ENCODE assay signal across 13 cellular contexts in the genomic region with DNA sequence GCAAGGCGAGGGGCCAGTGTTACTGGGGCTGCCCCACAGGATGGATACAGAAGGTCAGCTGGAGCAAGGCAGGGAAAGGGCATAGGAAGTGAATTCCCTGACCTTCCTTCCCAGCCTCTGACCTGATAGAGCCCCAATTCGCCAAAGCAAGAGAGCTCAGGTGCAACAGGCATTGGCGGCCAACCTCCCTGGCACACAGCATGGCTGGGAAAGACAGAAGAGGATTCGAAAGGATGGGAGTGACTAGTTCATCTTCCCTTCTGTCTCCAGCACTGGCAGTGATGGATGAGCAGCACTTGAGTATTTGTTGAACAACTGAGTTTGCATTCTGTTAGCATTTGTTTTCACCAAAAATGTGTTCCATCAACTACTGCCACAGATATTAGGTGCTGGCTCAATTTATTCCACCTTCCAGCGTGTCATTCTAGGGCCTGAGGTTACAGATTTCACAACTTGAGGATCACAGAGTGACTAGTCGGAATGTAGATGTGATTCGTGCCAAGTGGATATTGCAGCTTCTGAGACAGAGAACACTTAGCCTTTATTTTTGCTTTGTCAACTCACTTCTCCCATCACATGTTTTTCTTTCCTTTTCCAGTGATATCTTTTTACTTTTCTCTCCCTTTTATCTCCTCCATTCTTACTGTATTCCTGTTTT. TPM values are rescaled to one million over a fixed set of nuclear protein-coding genes. Genes with fewer than 3 reads are reported as not detected.
DNase-seq lines count a peak whose midpoint lies in the region; ATAC-seq, FAIRE-seq and TF ChIP-seq lines count a peak whose summit lies in the region.
"Had no signal": no experiment of that assay in that cellular context is flagged by ENCODE, and none has a peak within 500 bp of the region (broad histone marks: within the 10 kb centered on the region; RNA-seq: fewer than 3 reads in every experiment).

No MANE protein-coding gene starts in this region.

- peaks cover 15% of the 10 kb centered on the region for H3K36me3 ChIP-seq in astrocyte (ENCODE audit: insufficient read depth, low read length)

- peaks cover 7% of the 10 kb centered on the region for H3K36me3 Mint-ChIP-seq in astrocyte (ENCODE audit: low read depth, unreplicated experiment)
- H3K36me3 Mint-ChIP-seq in activated naive CD8-positive, alpha-beta T cell treated with anti-CD3 and anti-CD28 coated beads for 36 hours, result peaks cover 13% of the 10 kb centered on the region

- H3K4me3 ChIP-seq in astrocyte (ENCODE audit: insufficient read depth, low read depth, low read length) (no peak overlapping the region), foreskin fibroblast (ENCODE audit: low read depth in 1 of 2, low read length in 2 of 2) (no peak overlapping the region)

- H3K9ac ChIP-seq in astrocyte (ENCODE audit: low read length), result peak overlapping the region; percentile 18

- H3K4me2 ChIP-seq in astrocyte (ENCODE audit: low read length), result no peak overlapping the region

- H4K20me1 ChIP-seq in astrocyte (ENCODE audit: insufficient read depth, low read length), result peaks cover 22% of the 10 kb centered on the region

- H3K4me1 ChIP-seq in astrocyte (ENCODE audit: insufficient read depth, low read length), result peaks cover 6% of the 10 kb centered on the region

- H3K9me3 ChIP-seq in astrocyte (ENCODE audit: insufficient read depth, low read depth, low read length), result no peaks in the 10 kb centered on the region

- H3K27me3 ChIP-seq in astrocyte (ENCODE audit: insufficient read depth, low read length), result no peaks in the 10 kb centered on the region

- no peak overlapping the region for H3K4me3 Mint-ChIP-seq in astrocyte (ENCODE audit: unreplicated experiment)
- no peak overlapping the region for H3K4me3 Mint-ChIP-seq in activated naive CD8-positive, alpha-beta T cell treated with anti-CD3 and anti-CD28 coated beads for 36 hours
- H3K4me3 Mint-ChIP-seq: dendritic cell treated with granulocyte-macrophage colony-stimulating factor and Interleukin-4, amounts not matched to agents 40 ng/mL and 50 ng/mL, for 4 days had no signal

- H3K27me3 Mint-ChIP-seq in astrocyte (ENCODE audit: low read depth, unreplicated experiment), result no peaks in the 10 kb centered on the region
- no peaks in the 10 kb centered on the region for H3K27me3 Mint-ChIP-seq in activated naive CD8-positive, alpha-beta T cell treated with anti-CD3 and anti-CD28 coated beads for 36 hours
- H3K27me3 Mint-ChIP-seq: dendritic cell treated with granulocyte-macrophage colony-stimulating factor and Interleukin-4, amounts not matched to agents 40 ng/mL and 50 ng/mL, for 4 days had no signal

- H3K27ac Mint-ChIP-seq in astrocyte (ENCODE audit: unreplicated experiment), result no peak overlapping the region
- H3K27ac Mint-ChIP-seq in activated naive CD8-positive, alpha-beta T cell treated with anti-CD3 and anti-CD28 coated beads for 36 hours, result no peak overlapping the region
- H3K27ac Mint-ChIP-seq: dendritic cell treated with granulocyte-macrophage colony-stimulating factor and Interleukin-4, amounts not matched to agents 40 ng/mL and 50 ng/mL, for 4 days had no signal

- peaks cover 85% of the 10 kb centered on the region for H3K79me2 ChIP-seq in astrocyte (ENCODE audit: insufficient read depth, low read length)

- FAIRE-seq in astrocyte (lab: Jason Lieb, UNC), result peak; percentile 5
- FAIRE-seq: urothelium cell line had no signal

- H2AFZ ChIP-seq in astrocyte (ENCODE audit: low read depth, low read length), result no peak overlapping the region

- TF ChIP-seq CTCF in astrocyte (IDR thresholded peaks at IDR 0.05; ENCODE audit: insufficient read depth, low read depth, low read length), result no peak
- TF ChIP-seq CTCF in foreskin fibroblast (IDR thresholded peaks at IDR 0.05; ENCODE audit: low read depth, low read length), result no peak

- DNase-seq in EL (peak; percentile 22), astrocyte (ENCODE audit: low read depth) (peak; percentile 53), foreskin fibroblast (peak; percentile 72 to 79), renal cortical epithelial cell (ENCODE audit: low read depth) (peak; percentile 75), SHP77 (lab: John Stamatoyannopoulos, UW) (no peak), mesenteric fat pad (ENCODE audit: low spot score) (no peak)
- DNase-seq in activated naive CD8-positive, alpha-beta T cell treated with anti-CD3 and anti-CD28 coated beads for 36 hours, result no peak
- DNase-seq: PC-3, T1000 had no signal

- H3K9me3 Mint-ChIP-seq in astrocyte (ENCODE audit: unreplicated experiment), result no peaks in the 10 kb centered on the region
- no peaks in the 10 kb centered on the region for H3K9me3 Mint-ChIP-seq in activated naive CD8-positive, alpha-beta T cell treated with anti-CD3 and anti-CD28 coated beads for 36 hours
- H3K9me3 Mint-ChIP-seq: activated naive CD4-positive, alpha-beta T cell treated with anti-CD3 and anti-CD28 coated beads, Interleukin-2, amount 50 U/mL, for 72 hours; dendritic cell treated with granulocyte-macrophage colony-stimulating factor and Interleukin-4, amounts not matched to agents 40 ng/mL and 50 ng/mL, for 4 days had no signal

- H3K4me1 Mint-ChIP-seq in astrocyte (ENCODE audit: low read depth, unreplicated experiment), result peaks cover 37% of the 10 kb centered on the region
- peaks cover 8% of the 10 kb centered on the region for H3K4me1 Mint-ChIP-seq in activated naive CD8-positive, alpha-beta T cell treated with anti-CD3 and anti-CD28 coated beads for 36 hours

- no peak overlapping the region for H3K27ac ChIP-seq in astrocyte (ENCODE audit: low read depth, low read length)

- ATAC-seq in HG03571 (IDR thresholded peaks at IDR 0.05; ENCODE audit: unreplicated experiment), result no peak
- ATAC-seq: activated naive CD4-positive, alpha-beta T cell treated with anti-CD3 and anti-CD28 coated beads, Interleukin-2, amount 50 U/mL, for 72 hours; PC-3 had no signal

RNA-seq across cellular contexts. Expression of a gene that starts 6.2 kb away (rescaled TPM):
- total RNA-seq in astrocyte (76.1 and 88.3 TPM in 2 replicates), renal cortical epithelial cell (108 and 170 TPM in 2 replicates), mesenteric fat pad (53.7 TPM)
- 10 to 100 TPM; 65.6 to 68.5 TPM for total RNA-seq in activated naive CD8-positive, alpha-beta T cell treated with anti-CD3 and anti-CD28 coated beads for 36 hours

Comparison
In these comparisons a context has a peak if more than half of its experiments do, and no peak if none do; other contexts are left out.
1. DNase-seq: peak in EL (single experiment), astrocyte (single experiment), foreskin fibroblast (2 of 2) and renal cortical epithelial cell (single experiment); none in SHP77 (0 of 2), activated naive CD8-positive, alpha-beta T cell treated with anti-CD3 and anti-CD28 coated beads for 36 hours (single experiment) and mesenteric fat pad (single experiment).